8 cellular contexts compared by ENCODE assay signal in the genomic region with DNA sequence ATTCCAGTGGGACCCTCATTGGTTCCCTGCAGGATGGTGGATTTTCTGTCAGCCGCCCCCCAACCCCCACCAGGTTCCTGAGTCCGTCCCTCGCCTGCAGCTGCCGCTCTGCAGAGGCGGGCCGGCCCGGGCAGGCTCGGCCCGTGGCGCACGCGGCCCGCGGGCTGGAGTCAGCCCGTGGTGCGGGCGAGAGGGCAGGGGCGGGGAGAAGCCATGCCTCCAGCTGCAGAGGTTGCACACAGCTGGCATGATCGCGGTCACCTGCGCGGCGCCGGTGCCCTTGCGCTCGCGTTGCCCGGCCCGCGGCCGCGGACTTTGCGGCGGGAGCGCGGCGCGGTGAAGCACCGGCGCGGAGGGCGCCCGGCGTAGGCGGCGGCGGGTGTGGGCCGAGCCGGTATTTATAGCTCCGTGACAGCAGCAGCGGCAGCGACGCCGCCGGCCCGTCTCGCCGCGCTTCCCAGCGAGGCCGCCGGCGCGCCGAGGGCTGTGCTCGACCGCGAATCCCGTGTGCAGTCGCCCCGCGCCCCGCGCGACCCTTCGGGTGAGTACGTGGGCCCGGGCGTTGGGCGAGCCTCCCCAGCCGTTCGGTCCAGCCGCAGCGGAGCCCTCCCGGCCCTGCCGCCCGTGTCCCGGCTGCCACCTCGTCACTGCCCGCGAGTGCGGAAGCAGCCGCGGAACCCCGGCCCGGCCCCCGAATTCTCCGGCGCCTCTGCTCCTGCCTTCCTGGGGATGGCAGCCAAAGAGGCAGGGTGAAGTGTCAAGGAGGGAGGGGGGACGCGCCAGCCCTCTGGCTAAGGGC. TPM values are rescaled to one million over a fixed set of nuclear protein-coding genes. Genes with fewer than 3 reads are reported as not detected.
DNase-seq lines count a peak whose midpoint lies in the region; ATAC-seq lines count a peak whose summit lies in the region.

Gene TMEM117, plus strand, starts transcription at position 426 of the 799 bp plus-strand sequence.

- no peaks in the 10 kb centered on the region for H3K27me3 Mint-ChIP-seq in T-cell

- intact Hi-C loops in right cardiac atrium (cut with DNase I) = no loop called here

- H3K9me3 Mint-ChIP-seq in T-cell = no peaks in the 10 kb centered on the region

- H3K9me3 ChIP-seq in HUES48 (ENCODE audit: control insufficient read depth, insufficient read depth, low read length) (no peaks in the 10 kb centered on the region), right cardiac atrium (ENCODE audit: control insufficient read depth, low read length) (no peaks in the 10 kb centered on the region)

- H3K4me1 Mint-ChIP-seq in T-cell = peaks cover 48 to 62% (median 49%) of the 10 kb centered on the region in 3 donors

- peaks cover 31% of the 10 kb centered on the region for H3K27me3 ChIP-seq in HUES48 (ENCODE audit: control insufficient read depth, insufficient read depth, low read length)
- no peaks in the 10 kb centered on the region for H3K27me3 ChIP-seq in right cardiac atrium (ENCODE audit: control insufficient read depth, insufficient read depth)

- H3K4me3 ChIP-seq in HUES48 (ENCODE audit: low read depth, low read length) (peak within 1 kb of the TSS; percentile 65), right cardiac atrium (ENCODE audit: low read length) (peak within 1 kb of the TSS; percentile 78)

- H3K27ac Mint-ChIP-seq in T-cell = peak within 1 kb of the TSS; percentile 81 to 85

- DNase-seq in EH (ENCODE audit: low read depth) = peak; percentile 74
- peak; percentile 12 to 66 (median 50) for DNase-seq in T-cell
- peak; percentile 22 for DNase-seq in amniotic stem cell (lab: John Stamatoyannopoulos, UW)
- DNase-seq in right cardiac atrium = peak; percentile 87 to 95 (median 94)
- peak; percentile 90 for DNase-seq in retina
- no peak for DNase-seq in SKM-1 (lab: John Stamatoyannopoulos, UW; ENCODE audit: unreplicated experiment)

- H3K4me1 ChIP-seq in HUES48 (ENCODE audit: control insufficient read depth, insufficient read depth, low read length) = peaks cover 4% of the 10 kb centered on the region; the same call in 1 of the 2 replicates
- no peaks in the 10 kb centered on the region for H3K4me1 ChIP-seq in right cardiac atrium (ENCODE audit: control insufficient read depth, insufficient read depth, low read length)

- H3K27ac ChIP-seq in HUES48 (ENCODE audit: low read depth, low read length) = no peak within 1 kb of the TSS
- H3K27ac ChIP-seq in right cardiac atrium (ENCODE audit: low read length) = peak within 1 kb of the TSS; percentile 98

- peak within 1 kb of the TSS; percentile 76 to 88 (median 79) for H3K4me3 Mint-ChIP-seq in T-cell

- H3K9ac ChIP-seq in HUES48 (ENCODE audit: low read depth, low read length) = peak within 1 kb of the TSS; percentile 4

- no peaks in the 10 kb centered on the region for H3K36me3 ChIP-seq in HUES48 (ENCODE audit: control insufficient read depth, insufficient read depth, low read length)

- H3K36me3 Mint-ChIP-seq in T-cell = no peaks in the 10 kb centered on the region

- under 1% methylated on average over 101 of the region's 101 CpGs for WGBS in right cardiac atrium

- peak; percentile 73 for ATAC-seq in GM21447 (IDR thresholded peaks at IDR 0.05; ENCODE audit: unreplicated experiment)
- ATAC-seq in T-cell (replicated peaks in 1 of 4) = peak; percentile 79 to 83 (median 80)
- ATAC-seq in right cardiac atrium = peak; percentile 96 to 97

- CTCF ChIA-PET in T-cell (lab: Charles Lee) = interaction anchor here (0.6 to 1.4 kb wide), 3 partner anchors 14 to 29 kb away, joined by 3 to 9 read pairs (median 3); partner anchors contain the start of gene TWF1 (in 1 of the 2)

- POLR2A ChIA-PET in T-cell (lab: Charles Lee) = interaction anchor here (0.6 to 1.6 kb wide), 3 partner anchors 30 to 33 kb away, joined by 3 to 15 read pairs (median 3); partner anchors contain the start of gene TWF1 (in 2 of the 2)

RNA-seq across cellular contexts. Expression of gene TMEM117, which starts in this region (rescaled TPM):
- total RNA-seq in T-cell = 1 to 10 TPM; 3.3 to 4.4 (median 3.9) TPM
- total RNA-seq in right cardiac atrium = 10 to 100 TPM; 10.6 to 13.0 (median 11.8) TPM
- polyA plus RNA-seq in right cardiac atrium = 8.0 TPM
